Comparison of ENCODE assay signal across 8 cellular contexts in genomic region chr5:16936150-16937022, GRCh38. TPM values are rescaled to one million over a fixed set of nuclear protein-coding genes. Genes with fewer than 3 reads are reported as not detected.
DNase-seq lines count a peak whose midpoint lies in the region; ATAC-seq and TF ChIP-seq lines count a peak whose summit lies in the region.

Gene MYO10 (minus strand): TSS chr5:16936288. CDS start chr5:16935808, 480 bp downstream.

- H3K4me3 Mint-ChIP-seq in activated CD4-positive, alpha-beta memory T cell treated with anti-CD3 and anti-CD28 coated beads, Interleukin-2, amount 10 ng/mL, durations not matched to agents 7 days and 5 days, result peak within 1 kb of the TSS; percentile 60
- peak within 1 kb of the TSS; percentile 94 for H3K4me3 Mint-ChIP-seq in endodermal cell
- peak within 1 kb of the TSS; percentile 83 for H3K4me3 Mint-ChIP-seq in memory B cell

- 1% methylated on average over 34 to 65 of the region's 71 CpGs for WGBS in endodermal cell (ENCODE audit: insufficient coverage in 1 of 2, insufficient read length in 1 of 2), 2 experiments

- H3K27me3 Mint-ChIP-seq in activated CD4-positive, alpha-beta memory T cell treated with anti-CD3 and anti-CD28 coated beads, Interleukin-2, amount 10 ng/mL, durations not matched to agents 7 days and 5 days, result peaks cover 45% of the 10 kb centered on the region
- H3K27me3 Mint-ChIP-seq in endodermal cell (ENCODE audit: insufficient read depth) (peaks cover 39% of the 10 kb centered on the region), memory B cell (peaks cover 29% of the 10 kb centered on the region)

- no peak within 1 kb of the TSS for H3K27ac Mint-ChIP-seq in activated CD4-positive, alpha-beta memory T cell treated with anti-CD3 and anti-CD28 coated beads, Interleukin-2, amount 10 ng/mL, durations not matched to agents 7 days and 5 days
- H3K27ac Mint-ChIP-seq in endodermal cell (peak within 1 kb of the TSS; percentile 94), memory B cell (no peak within 1 kb of the TSS)

- no peaks in the 10 kb centered on the region for H3K36me3 Mint-ChIP-seq in activated CD4-positive, alpha-beta memory T cell treated with anti-CD3 and anti-CD28 coated beads, Interleukin-2, amount 10 ng/mL, durations not matched to agents 7 days and 5 days (ENCODE audit: low read depth)
- H3K36me3 Mint-ChIP-seq in endodermal cell (ENCODE audit: low read depth), result peaks cover 8% of the 10 kb centered on the region
- H3K36me3 Mint-ChIP-seq in memory B cell, result peaks cover 2% of the 10 kb centered on the region

- no peaks in the 10 kb centered on the region for H3K9me3 Mint-ChIP-seq in activated CD4-positive, alpha-beta memory T cell treated with anti-CD3 and anti-CD28 coated beads, Interleukin-2, amount 10 ng/mL, durations not matched to agents 7 days and 5 days
- no peaks in the 10 kb centered on the region for H3K9me3 Mint-ChIP-seq in endodermal cell
- H3K9me3 Mint-ChIP-seq in memory B cell, result peaks cover 3% of the 10 kb centered on the region

- H3K4me1 Mint-ChIP-seq in activated CD4-positive, alpha-beta memory T cell treated with anti-CD3 and anti-CD28 coated beads, Interleukin-2, amount 10 ng/mL, durations not matched to agents 7 days and 5 days, result peaks cover 11% of the 10 kb centered on the region
- H3K4me1 Mint-ChIP-seq in endodermal cell, result peaks cover 52% of the 10 kb centered on the region
- H3K4me1 Mint-ChIP-seq in memory B cell, result peaks cover 7% of the 10 kb centered on the region

- H3K9ac ChIP-seq in endodermal cell (ENCODE audit: extremely low read depth, low read length, poor library complexity, severe bottlenecking), result peak within 1 kb of the TSS; percentile 90

- peak; percentile 89 for DNase-seq in DMS 273 (lab: John Stamatoyannopoulos, UW; ENCODE audit: unreplicated experiment)
- DNase-seq in DMS 273 treated with DMSO at 0.1 percent for 48 hours (lab: John Stamatoyannopoulos, UW), result no peak
- peak; percentile 42 for DNase-seq in NCI-H524 treated with DMSO at 0.1 percent for 48 hours (lab: John Stamatoyannopoulos, UW)
- peak; percentile 54 for DNase-seq in activated CD4-positive, alpha-beta memory T cell treated with anti-CD3 and anti-CD28 coated beads, Interleukin-2, amount 10 ng/mL, durations not matched to agents 7 days and 5 days
- DNase-seq in endodermal cell, result peak; percentile 98
- peak; percentile 6 to 22 for DNase-seq in memory B cell (ENCODE audit: low spot score in 2 of 2)
- peak in 2 of 3 experiments; percentile 35 to 53 for DNase-seq in stimulated activated CD4-positive, alpha-beta T cell treated with anti-CD3 and anti-CD28 coated beads, TNF-alpha, amount 100 ng/mL, for 4 hours (ENCODE audit: low read depth in 3 of 3)

- H3K27me3 ChIP-seq in endodermal cell (ENCODE audit: control insufficient read depth, insufficient read depth, low read length, poor library complexity, severe bottlenecking), result peaks cover 15% of the 10 kb centered on the region

- no peaks in the 10 kb centered on the region for H3K9me3 ChIP-seq in endodermal cell (ENCODE audit: control insufficient read depth, low read length)

- peaks cover 4% of the 10 kb centered on the region for H3K4me1 ChIP-seq in endodermal cell (ENCODE audit: control insufficient read depth, insufficient read depth, low read length)

- CTCF ChIA-PET in activated CD4-positive, alpha-beta memory T cell treated with anti-CD3 and anti-CD28 coated beads, Interleukin-2, amount 10 ng/mL, durations not matched to agents 7 days and 5 days (lab: Charles Lee), result no interaction called here

- TF ChIP-seq CTCF in endodermal cell (conservative IDR thresholded peaks at IDR 0.05), result no peak

- POLR2A ChIA-PET in activated CD4-positive, alpha-beta memory T cell treated with anti-CD3 and anti-CD28 coated beads, Interleukin-2, amount 10 ng/mL, durations not matched to agents 7 days and 5 days (lab: Charles Lee), result interaction anchor here (0.7 kb wide), 1 partner anchor 9 kb away, joined by 3 read pairs; no protein-coding TSS in a partner anchor

- peak within 1 kb of the TSS; percentile 90 for H3K4me3 ChIP-seq in endodermal cell (ENCODE audit: low read length)

- peaks cover 13% of the 10 kb centered on the region for H3K36me3 ChIP-seq in endodermal cell (ENCODE audit: control insufficient read depth, insufficient read depth, low read length)

- H3K27ac ChIP-seq in endodermal cell (ENCODE audit: low read depth, low read length), result peak within 1 kb of the TSS; percentile 48

- ATAC-seq in HG03045 (IDR thresholded peaks at IDR 0.05; ENCODE audit: unreplicated experiment) (peak; percentile 46), memory B cell (ENCODE audit: low read depth) (peak; percentile 63)

RNA-seq across cellular contexts. Expression of gene MYO10, which starts in this region (rescaled TPM):
- under 1 TPM in 1 of 2 experiments, not detected in 1; 0.23 TPM for total RNA-seq in activated CD4-positive, alpha-beta memory T cell treated with anti-CD3 and anti-CD28 coated beads, Interleukin-2, amount 10 ng/mL, durations not matched to agents 7 days and 5 days
- 10 to 100 TPM; 40.0 to 89.2 TPM for total RNA-seq in endodermal cell
- polyA plus RNA-seq in endodermal cell (2013, experiment 1 of 2), result 50.6 TPM
- polyA plus RNA-seq in endodermal cell (2013, experiment 2 of 2), result 51.3 TPM

Comparison
In these comparisons a context has a peak if more than half of its experiments do, and no peak if none do; other contexts are left out.
1. RNA of gene MYO10 (total RNA-seq): 40.0 to 89.2 TPM in endodermal cell; 0.23 TPM in activated CD4-positive, alpha-beta memory T cell treated with anti-CD3 and anti-CD28 coated beads, Interleukin-2, amount 10 ng/mL, durations not matched to agents 7 days and 5 days; every median in the first group is over 10 times any median in the second.
2. Peak in DNase-seq in activated CD4-positive, alpha-beta memory T cell treated with anti-CD3 and anti-CD28 coated beads, Interleukin-2, amount 10 ng/mL, durations not matched to agents 7 days and 5 days; RNA of the gene not detected or under 1 TPM.
3. Peak in every context shown above with its lines, with median percentiles within 50 percentile points of each other: H3K4me3 Mint-ChIP-seq.